In genomic region chr1:100629391-100629790, GRCh38 we compare ENCODE assay signal across 17 cellular contexts.
"Had no signal": no experiment of that assay in that cellular context is flagged by ENCODE, and none has a peak within 500 bp of the region (broad histone marks: within the 10 kb centered on the region; RNA-seq: fewer than 3 reads in every experiment).

No MANE protein-coding gene starts in this region.

- H3K27me3 ChIP-seq: breast epithelium, dorsolateral prefrontal cortex, heart left ventricle, left lung, stomach had no signal

- H3K4me3 Mint-ChIP-seq: activated naive CD4-positive, alpha-beta T cell treated with anti-CD3 and anti-CD28 coated beads, Interleukin-2, amount 10 ng/mL, durations not matched to agents 7 days and 5 days; memory B cell; T-helper 17 cell had no signal

- H3K9me3 Mint-ChIP-seq: activated naive CD4-positive, alpha-beta T cell treated with anti-CD3 and anti-CD28 coated beads, Interleukin-2, amount 10 ng/mL, durations not matched to agents 7 days and 5 days; activated T-helper 2 cell treated with anti-CD3 and anti-CD28 coated beads, Interferon-gamma antibody, Interleukin-2, Interleukin-4, amounts not matched to agents 10 μg/mL and 5 μg/mL and 100 μg/mL, durations not matched to agents 14 hours and 24 hours and 36 hours had no signal

- H3K4me1 Mint-ChIP-seq: memory B cell, T-helper 17 cell had no signal

- H3K9ac ChIP-seq: parathyroid adenoma had no signal

- ATAC-seq: esophagus mucosa, left lung, T-helper 17 cell had no signal

- H2AFZ ChIP-seq: parathyroid adenoma had no signal

- H3K36me3 ChIP-seq: breast epithelium, heart left ventricle, left lung, stomach, thoracic aorta had no signal

- H3K27me3 Mint-ChIP-seq: activated naive CD4-positive, alpha-beta T cell treated with anti-CD3 and anti-CD28 coated beads, Interleukin-2, amount 10 ng/mL, durations not matched to agents 7 days and 5 days; T-helper 17 cell had no signal

- H3K36me3 Mint-ChIP-seq: activated naive CD4-positive, alpha-beta T cell treated with anti-CD3 and anti-CD28 coated beads, Interleukin-2, amount 10 ng/mL, durations not matched to agents 7 days and 5 days; memory B cell had no signal

- H3K4me3 ChIP-seq: breast epithelium, dorsolateral prefrontal cortex, heart left ventricle, left lung, skin epidermis, stomach had no signal

- H3K79me2 ChIP-seq: parathyroid adenoma had no signal

- H3K27ac ChIP-seq: breast epithelium, dorsolateral prefrontal cortex, left lung, parathyroid adenoma had no signal

- DNase-seq: activated CD4-positive, CD25-positive, alpha-beta regulatory T cell; activated naive CD4-positive, alpha-beta T cell treated with anti-CD3 and anti-CD28 coated beads, Interleukin-2, amount 10 ng/mL, durations not matched to agents 7 days and 5 days; amniotic stem cell; dorsolateral prefrontal cortex; foreskin melanocyte; heart left ventricle; left lung; retina; stomach; T-helper 17 cell had no signal

- H3K4me1 ChIP-seq: breast epithelium had no signal

- H3K9me3 ChIP-seq: breast epithelium, heart left ventricle, left lung, stomach, thoracic aorta had no signal

- H3K27ac Mint-ChIP-seq: activated naive CD4-positive, alpha-beta T cell treated with anti-CD3 and anti-CD28 coated beads, Interleukin-2, amount 10 ng/mL, durations not matched to agents 7 days and 5 days; activated T-helper 2 cell treated with anti-CD3 and anti-CD28 coated beads, Interferon-gamma antibody, Interleukin-2, Interleukin-4, amounts not matched to agents 10 μg/mL and 5 μg/mL and 100 μg/mL, durations not matched to agents 14 hours and 24 hours and 36 hours; memory B cell; T-helper 17 cell had no signal
